Comparison of ENCODE assay signal across 31 cellular contexts in the genomic region with DNA sequence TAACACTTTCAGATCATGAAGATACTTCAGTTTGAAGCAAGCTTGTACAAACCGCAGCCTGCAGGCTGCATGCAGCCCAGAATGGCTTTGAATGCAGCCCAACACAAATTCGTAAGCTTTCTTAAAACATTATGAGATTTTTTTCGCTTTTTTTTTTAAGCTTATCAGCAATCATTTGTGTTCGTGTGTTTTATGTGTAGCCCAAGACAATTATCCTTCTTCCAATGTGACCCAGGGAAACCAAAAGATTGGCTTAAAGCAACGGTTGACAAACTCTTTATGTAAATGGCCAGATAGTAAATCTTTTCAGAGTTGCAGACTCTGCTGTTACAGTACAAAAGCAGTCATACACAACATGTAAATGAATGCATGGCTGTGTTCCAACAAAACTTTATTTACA.
"Had no signal": no experiment of that assay in that cellular context is flagged by ENCODE, and none has a peak within 500 bp of the region (broad histone marks: within the 10 kb centered on the region; RNA-seq: fewer than 3 reads in every experiment).

No MANE protein-coding gene starts in this region.

- H3K36me3 Mint-ChIP-seq: immature natural killer cell; memory B cell; naive B cell; neural progenitor cell; stimulated activated naive B cell treated with anti-CD40 and anti-IgM and Interleukin-4, amounts not matched to agents 10 μg/mL and 1 μg/mL and 100 μg/mL, for 72 hours had no signal

- H3K27ac Mint-ChIP-seq: immature natural killer cell; memory B cell; naive B cell; natural killer cell treated with Interleukin-12 subunit alpha and Interleukin-12 subunit beta and Interleukin-15 and Interleukin-18, amount 100 ng/mL, for 72 hours; neural progenitor cell; progenitor cell of endocrine pancreas; stimulated activated naive B cell treated with anti-CD40 and anti-IgM and Interleukin-4, amounts not matched to agents 10 μg/mL and 1 μg/mL and 100 μg/mL, for 72 hours; stimulated activated naive CD8-positive, alpha-beta T cell treated with anti-CD3 and anti-CD28 coated beads, Interleukin-15, Interleukin-2, amounts not matched to agents 100 ng/mL and 50 ng/mL, for 24 hours had no signal

- H3K4me2 ChIP-seq: neural progenitor cell had no signal

- H3K4me1 ChIP-seq: foreskin keratinocyte, heart right ventricle, parathyroid adenoma, right lobe of liver, tibial nerve, upper lobe of left lung had no signal

- ATAC-seq: foreskin keratinocyte; heart right ventricle; left colon; left ventricle myocardium superior; mucosa of descending colon; natural killer cell treated with Interleukin-12 subunit alpha and Interleukin-12 subunit beta and Interleukin-15 and Interleukin-18, amount 100 ng/mL, for 72 hours; right lobe of liver; stimulated activated naive B cell treated with anti-CD40 and anti-IgM and Interleukin-4, amounts not matched to agents 10 μg/mL and 1 μg/mL and 100 μg/mL, for 72 hours had no signal

- H3K9me3 Mint-ChIP-seq: immature natural killer cell; memory B cell; naive B cell; natural killer cell treated with Interleukin-12 subunit alpha and Interleukin-12 subunit beta and Interleukin-15 and Interleukin-18, amount 100 ng/mL, for 72 hours; stimulated activated naive CD8-positive, alpha-beta T cell treated with anti-CD3 and anti-CD28 coated beads, Interleukin-15, Interleukin-2, amounts not matched to agents 100 ng/mL and 50 ng/mL, for 24 hours had no signal

- DNase-seq: dermis blood vessel endothelial cell; effector memory CD4-positive, alpha-beta T cell; foreskin keratinocyte; glutamatergic neuron; heart right ventricle; hippocampal formation; immature natural killer cell; islet precursor cell; kidney glomerular epithelial cell; left colon; left ventricle myocardium superior; mucosa of descending colon; naive B cell; right lobe of liver; small intestine; stimulated activated CD4-positive, alpha-beta T cell treated with anti-CD3 and anti-CD28 coated beads, Interleukin-15, amount 100 ng/mL, for 24 hours; stimulated activated CD4-positive, alpha-beta T cell treated with anti-CD3 and anti-CD28 coated beads, Interleukin-2, amount 100 ng/mL, for 48 hours; stimulated activated naive B cell treated with anti-CD40 and anti-IgM and Interleukin-4, amounts not matched to agents 10 μg/mL and 1 μg/mL and 100 μg/mL, for 72 hours; upper lobe of left lung had no signal

- H3K4me3 Mint-ChIP-seq: immature natural killer cell; memory B cell; naive B cell; natural killer cell treated with Interleukin-12 subunit alpha and Interleukin-12 subunit beta and Interleukin-15 and Interleukin-18, amount 100 ng/mL, for 72 hours; neural progenitor cell; stimulated activated naive B cell treated with anti-CD40 and anti-IgM and Interleukin-4, amounts not matched to agents 10 μg/mL and 1 μg/mL and 100 μg/mL, for 72 hours; stimulated activated naive CD8-positive, alpha-beta T cell treated with anti-CD3 and anti-CD28 coated beads, Interleukin-15, Interleukin-2, amounts not matched to agents 100 ng/mL and 50 ng/mL, for 24 hours had no signal

- FAIRE-seq: small intestine, urothelium cell line had no signal

- H3K27ac ChIP-seq: coronary artery, esophagus muscularis mucosa, foreskin keratinocyte, heart right ventricle, neural progenitor cell, parathyroid adenoma, right lobe of liver, thoracic aorta, tibial nerve, upper lobe of left lung had no signal

- H3K4me1 Mint-ChIP-seq: memory B cell; naive B cell; stimulated activated naive B cell treated with anti-CD40 and anti-IgM and Interleukin-4, amounts not matched to agents 10 μg/mL and 1 μg/mL and 100 μg/mL, for 72 hours had no signal

- H3K9me3 ChIP-seq: esophagus muscularis mucosa, heart right ventricle, mucosa of descending colon, right lobe of liver, thoracic aorta, tibial nerve, upper lobe of left lung had no signal

- H3K4me3 ChIP-seq: coronary artery, esophagus muscularis mucosa, heart right ventricle, lung, mucosa of descending colon, neural progenitor cell, right lobe of liver, thoracic aorta, tibial nerve, upper lobe of left lung had no signal
